ENCODE assay signal across 10 cellular contexts in genomic region chr1:165841582-165842362, GRCh38. TPM values are rescaled to one million over a fixed set of nuclear protein-coding genes. Genes with fewer than 3 reads are reported as not detected.
DNase-seq lines count a peak whose midpoint lies in the region; FAIRE-seq and TF ChIP-seq lines count a peak whose summit lies in the region.
"Had no signal": no experiment of that assay in that cellular context is flagged by ENCODE, and none has a peak within 500 bp of the region (broad histone marks: within the 10 kb centered on the region; RNA-seq: fewer than 3 reads in every experiment).

No MANE protein-coding gene starts in this region.

- no peak overlapping the region for H3K27ac ChIP-seq in prostate gland
- H3K27ac ChIP-seq: hepatocyte, uterus had no signal

- no peak for DNase-seq in GM12891 (ENCODE audit: insufficient read length, low spot score)
- peak; percentile 88 for DNase-seq in HCEC 1CT
- peak; percentile 70 for DNase-seq in RPMI7951 (ENCODE audit: low read depth)
- DNase-seq in kidney tubule cell (ENCODE audit: low spot score): peak; percentile 70
- DNase-seq in prostate gland (ENCODE audit: low spot score): no peak
- DNase-seq in NCI-H2227 (lab: John Stamatoyannopoulos, UW; ENCODE audit: unreplicated experiment): no peak
- DNase-seq in DMS153 treated with DMSO at 0.1 percent for 48 hours (lab: John Stamatoyannopoulos, UW; ENCODE audit: unreplicated experiment): no peak
- DNase-seq in OCI-M2 (lab: John Stamatoyannopoulos, UW; ENCODE audit: unreplicated experiment): no peak
- DNase-seq: uterus had no signal

- 78% methylated on average over 5 of the region's 5 CpGs for WGBS in prostate gland

- no peak for TF ChIP-seq CTCF in prostate gland (IDR thresholded peaks at IDR 0.05)

- H3K36me3 ChIP-seq in prostate gland: no peaks in the 10 kb centered on the region
- H3K36me3 ChIP-seq: uterus had no signal

- H3K27me3 ChIP-seq in prostate gland (replicated peaks; ENCODE audit: insufficient read depth): no peaks in the 10 kb centered on the region
- H3K27me3 ChIP-seq: hepatocyte, uterus had no signal

- no peak overlapping the region for H3K4me3 ChIP-seq in prostate gland
- H3K4me3 ChIP-seq: hepatocyte, uterus had no signal

- no peaks in the 10 kb centered on the region for H3K9me3 ChIP-seq in prostate gland
- H3K9me3 ChIP-seq: uterus had no signal

- TF ChIP-seq POLR2A in GM12891 (IDR thresholded peaks at IDR 0.05; ENCODE audit: low read depth, low read length) (no peak), prostate gland (IDR thresholded peaks at IDR 0.05) (no peak)

- intact Hi-C loops in prostate gland (cut with DNase I): no loop called here

- peak; percentile 13 for FAIRE-seq in GM12891 (lab: Jason Lieb, UNC)

- H3K4me1 ChIP-seq in prostate gland (replicated peaks): no peaks in the 10 kb centered on the region
- H3K4me1 ChIP-seq: uterus had no signal

TF ChIP-seq in GM12891, 5 proteins besides CTCF, POLR2A, EP300 and RAD21:
- TF ChIP-seq SPI1 (IDR thresholded peaks at IDR 0.05; ENCODE audit: low read depth, low read length) (no peak), POLR2AphosphoS5 (IDR thresholded peaks at IDR 0.05; ENCODE audit: low read depth, low read length) (no peak), PAX5 (IDR thresholded peaks at IDR 0.05; ENCODE audit: insufficient read depth, low read length, severe bottlenecking) (no peak), POU2F2 (IDR thresholded peaks at IDR 0.05; ENCODE audit: low read depth, low read length) (no peak), TAF1 (IDR thresholded peaks at IDR 0.05; ENCODE audit: low read depth, low read length) (no peak)

RNA-seq across cellular contexts. Expression of gene UCK2, which starts 14.4 kb away (rescaled TPM):
- polyA plus RNA-seq in GM12891 (2012; ENCODE audit: low read depth, missing spikeins): 32.8 TPM
- total RNA-seq in RPMI7951 (2014; rRNA removed; shearing (Covaris generic)): 106 and 112 TPM in 2 replicates
- total RNA-seq in prostate gland: 10 to 100 TPM; 23.8 to 25.9 TPM

Comparison
In these comparisons a context has a peak if more than half of its experiments do, and no peak if none do; other contexts are left out.
1. DNase-seq: peak in HCEC 1CT (single experiment), RPMI7951 (single experiment) and kidney tubule cell (single experiment); none in GM12891 (single experiment), prostate gland (single experiment), NCI-H2227 (single experiment), DMS153 treated with DMSO at 0.1 percent for 48 hours (single experiment) and OCI-M2 (single experiment).